ENCODE assay signal across 8 cellular contexts in the genomic region with DNA sequence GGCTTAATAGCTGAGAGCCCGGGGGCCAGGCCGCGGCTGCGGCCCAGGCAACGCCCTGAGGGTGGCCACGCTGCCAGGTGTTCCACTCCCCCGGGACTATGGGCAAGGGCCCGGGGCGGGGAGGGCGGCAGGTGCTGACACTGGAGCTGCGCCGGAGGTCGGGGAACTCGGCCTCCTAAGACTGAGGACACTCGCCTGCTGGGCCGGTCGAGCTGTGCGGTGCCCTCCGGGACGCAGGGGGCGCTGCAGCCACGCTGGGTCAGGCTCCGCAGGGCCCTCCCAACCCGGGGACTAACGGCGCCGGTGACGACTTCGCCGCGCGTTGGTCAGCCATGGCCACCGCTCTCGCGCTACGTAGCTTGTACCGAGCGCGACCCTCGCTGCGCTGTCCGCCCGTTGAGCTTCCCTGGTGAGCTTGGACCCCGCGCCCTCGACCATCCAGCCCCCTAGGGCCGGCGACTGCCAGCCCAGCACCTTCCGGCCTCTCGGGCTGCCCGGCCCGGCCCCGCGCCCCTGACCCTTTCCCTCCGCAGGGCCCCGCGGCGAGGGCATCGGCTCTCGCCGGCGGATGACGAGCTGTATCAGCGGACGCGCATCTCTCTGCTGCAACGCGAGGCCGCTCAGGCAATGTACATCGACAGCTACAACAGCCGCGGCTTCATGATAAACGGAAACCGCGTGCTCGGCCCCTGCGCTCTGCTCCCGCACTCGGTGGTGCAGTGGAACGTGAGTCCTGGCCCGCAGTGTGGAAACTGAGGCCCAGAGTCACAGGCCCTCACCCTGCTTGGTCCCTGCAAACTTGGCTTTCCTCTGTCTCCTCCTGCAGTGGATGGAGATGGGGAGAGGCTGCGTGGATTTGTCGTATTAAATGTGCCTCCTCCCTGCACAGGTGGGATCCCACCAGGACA. TPM values are rescaled to one million over a fixed set of nuclear protein-coding genes. Genes with fewer than 3 reads are reported as not detected.
DNase-seq lines count a peak whose midpoint lies in the region; ATAC-seq and TF ChIP-seq lines count a peak whose summit lies in the region.

A gene with protein sequence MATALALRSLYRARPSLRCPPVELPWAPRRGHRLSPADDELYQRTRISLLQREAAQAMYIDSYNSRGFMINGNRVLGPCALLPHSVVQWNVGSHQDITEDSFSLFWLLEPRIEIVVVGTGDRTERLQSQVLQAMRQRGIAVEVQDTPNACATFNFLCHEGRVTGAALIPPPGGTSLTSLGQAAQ (plus strand): TSS at position 309 of the 908 bp plus-strand sequence. CDS start 24 bp downstream, at position 333.

- H3K36me3 ChIP-seq in endodermal cell (ENCODE audit: control insufficient read depth, insufficient read depth, low read length) = peaks cover 40% of the 10 kb centered on the region

- H3K36me3 Mint-ChIP-seq in activated CD8-positive, alpha-beta memory T cell treated with anti-CD3 and anti-CD28 coated beads, Interleukin-2, amount 10 ng/mL, durations not matched to agents 7 days and 5 days = peaks cover 41% of the 10 kb centered on the region
- H3K36me3 Mint-ChIP-seq in endodermal cell (ENCODE audit: low read depth) = peaks cover 40% of the 10 kb centered on the region
- peaks cover 14% of the 10 kb centered on the region for H3K36me3 Mint-ChIP-seq in mesothelial cell of epicardium

- no peaks in the 10 kb centered on the region for H3K27me3 ChIP-seq in endodermal cell (ENCODE audit: control insufficient read depth, insufficient read depth, low read length, poor library complexity, severe bottlenecking)

- in situ Hi-C loops in Caki2 (cut with HindIII; ENCODE audit: low pct_unique_long_range_greater_than_20kb, low sequenced_read_pairs) = no loop called here

- DNase-seq in Caki2 (ENCODE audit: low read depth) (peak; percentile 92), HS-27A (ENCODE audit: low read depth) (peak; percentile 81), NOMO-1 (lab: John Stamatoyannopoulos, UW; ENCODE audit: unreplicated experiment in 2 of 2) (peak; percentile 85 to 87), endodermal cell (peak; percentile 99), mesothelial cell of epicardium (ENCODE audit: low spot score in 2 of 2, unreplicated experiment in 2 of 2) (peak; percentile 81 to 96)
- DNase-seq in activated CD8-positive, alpha-beta memory T cell treated with anti-CD3 and anti-CD28 coated beads, Interleukin-2, amount 10 ng/mL, durations not matched to agents 7 days and 5 days = peak; percentile 95
- peak; percentile 90 for DNase-seq in stimulated activated CD8-positive, alpha-beta memory T cell treated with anti-CD3 and anti-CD28 coated beads, Interleukin-15, amount 100 ng/mL, for 48 hours (ENCODE audit: low read depth in 2 of 2)

- ATAC-seq in GM19468 (IDR thresholded peaks at IDR 0.05; ENCODE audit: extremely low read depth, unreplicated experiment) = peak; percentile 29
- peak; percentile 72 for ATAC-seq in activated CD8-positive, alpha-beta memory T cell treated with anti-CD3 and anti-CD28 coated beads, Interleukin-2, amount 10 ng/mL, durations not matched to agents 7 days and 5 days

- peak within 1 kb of the TSS; percentile 90 for H3K4me3 Mint-ChIP-seq in activated CD8-positive, alpha-beta memory T cell treated with anti-CD3 and anti-CD28 coated beads, Interleukin-2, amount 10 ng/mL, durations not matched to agents 7 days and 5 days
- H3K4me3 Mint-ChIP-seq in endodermal cell = peak within 1 kb of the TSS; percentile 89
- peak within 1 kb of the TSS; percentile 94 for H3K4me3 Mint-ChIP-seq in mesothelial cell of epicardium

- 0% methylated on average over 43 to 83 of the region's 83 CpGs for WGBS in endodermal cell (ENCODE audit: insufficient coverage in 1 of 2, insufficient read length in 1 of 2), 2 experiments

- CTCF ChIA-PET in activated CD8-positive, alpha-beta memory T cell treated with anti-CD3 and anti-CD28 coated beads, Interleukin-2, amount 10 ng/mL, durations not matched to agents 7 days and 5 days (lab: Charles Lee) = interaction anchor here (0.6 to 9.4 kb wide), 17 partner anchors 8 to 953 kb away, joined by 3 to 101 read pairs (median 4); a partner anchor contains a TSS

- H3K27ac ChIP-seq in endodermal cell (ENCODE audit: low read depth, low read length) = peak within 1 kb of the TSS; percentile 99

- H3K9ac ChIP-seq in endodermal cell (ENCODE audit: extremely low read depth, low read length, poor library complexity, severe bottlenecking) = peak within 1 kb of the TSS; percentile 90

- H3K4me1 Mint-ChIP-seq in activated CD8-positive, alpha-beta memory T cell treated with anti-CD3 and anti-CD28 coated beads, Interleukin-2, amount 10 ng/mL, durations not matched to agents 7 days and 5 days = peaks cover 61% of the 10 kb centered on the region
- H3K4me1 Mint-ChIP-seq in endodermal cell (peaks cover 9% of the 10 kb centered on the region), mesothelial cell of epicardium (peaks cover 36% of the 10 kb centered on the region)

- H3K9me3 ChIP-seq in endodermal cell (ENCODE audit: control insufficient read depth, low read length) = no peaks in the 10 kb centered on the region

- no peaks in the 10 kb centered on the region for H3K9me3 Mint-ChIP-seq in activated CD8-positive, alpha-beta memory T cell treated with anti-CD3 and anti-CD28 coated beads, Interleukin-2, amount 10 ng/mL, durations not matched to agents 7 days and 5 days (ENCODE audit: low read depth)
- H3K9me3 Mint-ChIP-seq in endodermal cell (no peaks in the 10 kb centered on the region), mesothelial cell of epicardium (no peaks in the 10 kb centered on the region)

- H3K4me3 ChIP-seq in endodermal cell (ENCODE audit: low read length) = peak within 1 kb of the TSS; percentile 98

- H3K27me3 Mint-ChIP-seq in activated CD8-positive, alpha-beta memory T cell treated with anti-CD3 and anti-CD28 coated beads, Interleukin-2, amount 10 ng/mL, durations not matched to agents 7 days and 5 days = no peaks in the 10 kb centered on the region
- H3K27me3 Mint-ChIP-seq in endodermal cell (ENCODE audit: insufficient read depth) = no peaks in the 10 kb centered on the region
- no peaks in the 10 kb centered on the region for H3K27me3 Mint-ChIP-seq in mesothelial cell of epicardium (ENCODE audit: low read depth)

- H3K27ac Mint-ChIP-seq in activated CD8-positive, alpha-beta memory T cell treated with anti-CD3 and anti-CD28 coated beads, Interleukin-2, amount 10 ng/mL, durations not matched to agents 7 days and 5 days = peak within 1 kb of the TSS; percentile 98
- H3K27ac Mint-ChIP-seq in endodermal cell (peak within 1 kb of the TSS; percentile 98), mesothelial cell of epicardium (peak within 1 kb of the TSS; percentile 98)

- TF ChIP-seq CTCF in endodermal cell (conservative IDR thresholded peaks at IDR 0.05) (peak; percentile 99), mesothelial cell of epicardium (IDR thresholded peaks at IDR 0.05; ENCODE audit: unreplicated experiment) (peak; percentile 94)

- H3K4me1 ChIP-seq in endodermal cell (ENCODE audit: control insufficient read depth, insufficient read depth, low read length) = no peaks in the 10 kb centered on the region

RNA-seq across cellular contexts. Expression of the gene that starts here (rescaled TPM):
- 170 and 175 TPM in 2 replicates for total RNA-seq in Caki2 (2014; rRNA removed; shearing (Covaris generic); ENCODE audit: low replicate concordance)
- 100 to 1,000 TPM in 1 of 2 experiments, 10 to 100 TPM in 1; 94.3 to 101 TPM for total RNA-seq in activated CD8-positive, alpha-beta memory T cell treated with anti-CD3 and anti-CD28 coated beads, Interleukin-2, amount 10 ng/mL, durations not matched to agents 7 days and 5 days
- total RNA-seq in endodermal cell = 10 to 100 TPM; 32.9 to 39.1 TPM
- polyA plus RNA-seq in endodermal cell (2013, experiment 1 of 2) = 54.3 TPM
- polyA plus RNA-seq in endodermal cell (2013, experiment 2 of 2) = 50.4 TPM
- 61.4 to 63.4 TPM (median 62.0 TPM) in 3 replicates for total RNA-seq in mesothelial cell of epicardium

Comparison
In these comparisons a context has a peak if more than half of its experiments do, and no peak if none do; other contexts are left out.
1. Peak in every context shown above with its lines: DNase-seq, ATAC-seq, H3K4me3 ChIP-seq and H3K27ac ChIP-seq.